Comparison of ENCODE assay signal across 25 cellular contexts in the genomic region with DNA sequence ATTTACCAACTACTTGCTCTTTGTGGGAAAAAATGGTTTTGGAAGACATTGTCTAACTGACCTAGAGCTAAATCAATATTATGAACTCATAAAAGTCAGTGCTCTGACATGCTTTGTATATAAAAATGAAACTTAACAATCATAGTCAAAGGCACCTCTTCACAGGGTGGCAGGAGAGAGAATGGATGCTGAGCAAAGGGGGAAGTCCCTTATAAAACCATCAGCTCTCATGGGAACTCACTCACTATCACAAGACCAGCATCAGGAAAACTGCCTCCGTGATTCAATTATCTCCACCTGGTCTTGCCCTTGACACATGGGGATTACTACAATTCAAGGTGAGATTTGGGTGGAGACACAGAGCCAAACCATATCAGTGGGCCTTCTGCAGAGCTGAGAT.
DNase-seq lines count a peak whose midpoint lies in the region; ATAC-seq and FAIRE-seq lines count a peak whose summit lies in the region.
"Had no signal": no experiment of that assay in that cellular context is flagged by ENCODE, and none has a peak within 500 bp of the region (broad histone marks: within the 10 kb centered on the region; RNA-seq: fewer than 3 reads in every experiment).

No MANE protein-coding gene starts in this region.

- no peaks in the 10 kb centered on the region; a peak in 2 of 22 replicates for H3K36me3 ChIP-seq in BLaER1 treated with 17β-estradiol and CSF1 and Interleukin-3, amounts not matched to agents 10 nM and 100 nM
- H3K36me3 ChIP-seq: HAP-1 had no signal

- FAIRE-seq in islet of Langerhans (lab: Jason Lieb, UNC): peak; percentile 5
- FAIRE-seq: A549, D721Med, GM12878, GM18507, H54 had no signal

- peak overlapping the region in 10 of 11 experiments; percentile 15 to 85 (median 64); a peak in 18 of 22 replicates for H3K4me2 ChIP-seq in BLaER1 treated with 17β-estradiol and CSF1 and Interleukin-3, amounts not matched to agents 10 nM and 100 nM
- H3K4me2 ChIP-seq: A549 had no signal

- intact Hi-C loops in activated naive CD4-positive, alpha-beta T cell treated with anti-CD3 and anti-CD28 coated beads for 36 hours (cut with micrococcal nuclease): no loop called here

- H3K4me1 ChIP-seq in BLaER1 treated with 17β-estradiol and CSF1 and Interleukin-3, amounts not matched to agents 10 nM and 100 nM: peaks cover 46 to 100% (median 84%) of the 10 kb centered on the region in 10 experiments
- H3K4me1 ChIP-seq: A549, HAP-1 had no signal

- H3K9ac ChIP-seq in BLaER1 treated with 17β-estradiol and CSF1 and Interleukin-3, amounts not matched to agents 10 nM and 100 nM: peak overlapping the region in 3 of 11 experiments; percentile 14 to 42 (median 26); a peak in 3 of 22 replicates

- H3K4me1 Mint-ChIP-seq in stimulated activated naive B cell treated with anti-CD40 and anti-IgM and Interleukin-4, amounts not matched to agents 10 μg/mL and 1 μg/mL and 100 μg/mL, for 72 hours: peaks cover 22 to 46% of the 10 kb centered on the region in 2 donors
- H3K4me1 Mint-ChIP-seq in activated naive CD4-positive, alpha-beta T cell treated with anti-CD3 and anti-CD28 coated beads for 36 hours (ENCODE audit: low read depth): peaks cover 11% of the 10 kb centered on the region

- CTCF ChIA-PET in activated naive CD4-positive, alpha-beta T cell treated with anti-CD3 and anti-CD28 coated beads for 36 hours (lab: Charles Lee): no interaction called here

- no peak overlapping the region for H3K4me3 Mint-ChIP-seq in stimulated activated naive B cell treated with anti-CD40 and anti-IgM and Interleukin-4, amounts not matched to agents 10 μg/mL and 1 μg/mL and 100 μg/mL, for 72 hours
- H3K4me3 Mint-ChIP-seq in activated naive CD4-positive, alpha-beta T cell treated with anti-CD3 and anti-CD28 coated beads for 36 hours: no peak overlapping the region
- H3K4me3 Mint-ChIP-seq: CD14-positive monocyte; CD4-positive, alpha-beta T cell; CD8-positive, alpha-beta memory T cell; HFFc6 had no signal

- ATAC-seq in stimulated activated naive B cell treated with anti-CD40 and anti-IgM and Interleukin-4, amounts not matched to agents 10 μg/mL and 1 μg/mL and 100 μg/mL, for 72 hours (replicated peaks): peak; percentile 43 to 59
- no peak for ATAC-seq in HG03565 (IDR thresholded peaks at IDR 0.05; ENCODE audit: unreplicated experiment)
- ATAC-seq: A549, GM12878 had no signal

- H3K27ac ChIP-seq in BLaER1 treated with 17β-estradiol and CSF1 and Interleukin-3, amounts not matched to agents 10 nM and 100 nM: peak overlapping the region in 9 of 11 experiments; percentile 9 to 82 (median 78); a peak in 17 of 22 replicates
- H3K27ac ChIP-seq: 22Rv1, A549 had no signal

- peak; percentile 51 for DNase-seq in A172 (ENCODE audit: low spot score)
- DNase-seq in stimulated activated naive B cell treated with anti-CD40 and anti-IgM and Interleukin-4, amounts not matched to agents 10 μg/mL and 1 μg/mL and 100 μg/mL, for 72 hours: no peak
- DNase-seq in activated naive CD4-positive, alpha-beta T cell treated with anti-CD3 and anti-CD28 coated beads for 36 hours: no peak
- no peak for DNase-seq in activated effector memory CD4-positive, alpha-beta T cell treated with anti-CD3 and anti-CD28 coated beads, Interleukin-2, amount 50 U/mL, for 16 hours
- DNase-seq: ACHN; AML-193; CD4-positive, alpha-beta T cell; CD8-positive, alpha-beta memory T cell; DMS 273 treated with DMSO at 0.1 percent for 48 hours; DMS79; EL; GDM1; GOT3; HFFc6 had no signal

- peak overlapping the region; percentile 65 for H3K27ac Mint-ChIP-seq in stimulated activated naive B cell treated with anti-CD40 and anti-IgM and Interleukin-4, amounts not matched to agents 10 μg/mL and 1 μg/mL and 100 μg/mL, for 72 hours
- H3K27ac Mint-ChIP-seq in activated naive CD4-positive, alpha-beta T cell treated with anti-CD3 and anti-CD28 coated beads for 36 hours: no peak overlapping the region
- H3K27ac Mint-ChIP-seq: CD14-positive monocyte; CD4-positive, alpha-beta T cell; HFFc6 had no signal

- H3K9me3 ChIP-seq in BLaER1 treated with 17β-estradiol and CSF1 and Interleukin-3, amounts not matched to agents 10 nM and 100 nM (replicated peaks in 1 of 11): peaks cover 12 to 83% (median 54%) of the 10 kb centered on the region in 11 experiments; a peak in 21 of 22 replicates
- H3K9me3 ChIP-seq: A549, HAP-1 had no signal

- H3K9me3 Mint-ChIP-seq in stimulated activated naive B cell treated with anti-CD40 and anti-IgM and Interleukin-4, amounts not matched to agents 10 μg/mL and 1 μg/mL and 100 μg/mL, for 72 hours: peaks cover 9 to 10% of the 10 kb centered on the region in 2 donors
- peaks cover 6% of the 10 kb centered on the region for H3K9me3 Mint-ChIP-seq in activated naive CD4-positive, alpha-beta T cell treated with anti-CD3 and anti-CD28 coated beads for 36 hours

- H3K27me3 Mint-ChIP-seq in stimulated activated naive B cell treated with anti-CD40 and anti-IgM and Interleukin-4, amounts not matched to agents 10 μg/mL and 1 μg/mL and 100 μg/mL, for 72 hours: no peaks in the 10 kb centered on the region
- H3K27me3 Mint-ChIP-seq in activated naive CD4-positive, alpha-beta T cell treated with anti-CD3 and anti-CD28 coated beads for 36 hours (ENCODE audit: low read depth): no peaks in the 10 kb centered on the region
- H3K27me3 Mint-ChIP-seq: CD4-positive, alpha-beta T cell; CD8-positive, alpha-beta memory T cell had no signal

- H3K4me3 ChIP-seq in BLaER1 treated with 17β-estradiol and CSF1 and Interleukin-3, amounts not matched to agents 10 nM and 100 nM: peak overlapping the region in 4 of 10 experiments; percentile 17 to 35 (median 28); a peak in 4 of 20 replicates
- H3K4me3 ChIP-seq: A549, GM12878, HAP-1 had no signal

- H3K36me3 Mint-ChIP-seq in stimulated activated naive B cell treated with anti-CD40 and anti-IgM and Interleukin-4, amounts not matched to agents 10 μg/mL and 1 μg/mL and 100 μg/mL, for 72 hours: peaks cover 1 to 16% of the 10 kb centered on the region in 2 donors
- peaks cover 2% of the 10 kb centered on the region for H3K36me3 Mint-ChIP-seq in activated naive CD4-positive, alpha-beta T cell treated with anti-CD3 and anti-CD28 coated beads for 36 hours (ENCODE audit: low read depth)
- H3K36me3 Mint-ChIP-seq: CD14-positive monocyte; CD8-positive, alpha-beta memory T cell had no signal

- no peaks in the 10 kb centered on the region for H3K27me3 ChIP-seq in BLaER1 treated with 17β-estradiol and CSF1 and Interleukin-3, amounts not matched to agents 10 nM and 100 nM

- H4K20me1 ChIP-seq in BLaER1 treated with 17β-estradiol and CSF1 and Interleukin-3, amounts not matched to agents 10 nM and 100 nM: no peaks in the 10 kb centered on the region
